In genomic region chr6:158512809-158513208, GRCh38 we compare ENCODE assay signal across 20 cellular contexts.
"Had no signal": no experiment of that assay in that cellular context is flagged by ENCODE, and none has a peak within 500 bp of the region (broad histone marks: within the 10 kb centered on the region; RNA-seq: fewer than 3 reads in every experiment).

No MANE protein-coding gene starts in this region.

- H3K36me3 ChIP-seq: colonic mucosa, sigmoid colon had no signal

- ATAC-seq: heart right ventricle; naive thymus-derived CD4-positive, alpha-beta T cell; psoas muscle; stimulated activated naive B cell treated with anti-CD40 and anti-IgM and Interleukin-4, amounts not matched to agents 10 μg/mL and 1 μg/mL and 100 μg/mL, for 72 hours; stimulated activated naive CD8-positive, alpha-beta T cell treated with anti-CD3 and anti-CD28 coated beads, Interleukin-15, amount 100 ng/mL, for 72 hours had no signal

- H3K4me1 ChIP-seq: colonic mucosa, parathyroid adenoma, psoas muscle had no signal

- FAIRE-seq: frontal cortex, islet of Langerhans, urothelium cell line had no signal

- H2AFZ ChIP-seq: parathyroid adenoma had no signal

- H3K27ac ChIP-seq: colonic mucosa, heart right ventricle, parathyroid adenoma, psoas muscle, sigmoid colon, skin epidermis had no signal

- H3K4me3 Mint-ChIP-seq: naive thymus-derived CD4-positive, alpha-beta T cell; nephron progenitor cell; stimulated activated naive B cell treated with anti-CD40 and anti-IgM and Interleukin-4, amounts not matched to agents 10 μg/mL and 1 μg/mL and 100 μg/mL, for 72 hours; stimulated activated naive CD8-positive, alpha-beta T cell treated with anti-CD3 and anti-CD28 coated beads, Interleukin-15, amount 100 ng/mL, for 72 hours; type B pancreatic cell had no signal

- DNase-seq: colonic mucosa; effector CD4-positive, alpha-beta T cell; heart right ventricle; hypothalamus; kidney glomerular epithelial cell; mammary epithelial cell; naive thymus-derived CD4-positive, alpha-beta T cell; nephron progenitor cell; psoas muscle; sigmoid colon; stimulated activated CD4-positive, alpha-beta T cell treated with anti-CD3 and anti-CD28 coated beads, Interleukin-2, amount 100 ng/mL, for 24 hours; stimulated activated CD4-positive, alpha-beta T cell treated with anti-CD3 and anti-CD28 coated beads, Interleukin-4, amount 100 ng/mL, for 4 hours; stimulated activated naive B cell treated with anti-CD40 and anti-IgM and Interleukin-4, amounts not matched to agents 10 μg/mL and 1 μg/mL and 100 μg/mL, for 72 hours; stimulated activated naive CD8-positive, alpha-beta T cell treated with anti-CD3 and anti-CD28 coated beads, Interleukin-15, amount 100 ng/mL, for 72 hours had no signal

- H3K79me2 ChIP-seq: parathyroid adenoma had no signal

- H3K9me3 ChIP-seq: colonic mucosa, heart right ventricle, psoas muscle, sigmoid colon had no signal

- H3K4me3 ChIP-seq: colonic mucosa, heart right ventricle, psoas muscle, sigmoid colon, skin epidermis had no signal

- H3K9ac ChIP-seq: parathyroid adenoma had no signal

- H3K9me3 Mint-ChIP-seq: naive thymus-derived CD4-positive, alpha-beta T cell; nephron progenitor cell; stimulated activated naive B cell treated with anti-CD40 and anti-IgM and Interleukin-4, amounts not matched to agents 10 μg/mL and 1 μg/mL and 100 μg/mL, for 72 hours; stimulated activated naive CD8-positive, alpha-beta T cell treated with anti-CD3 and anti-CD28 coated beads, Interleukin-15, amount 100 ng/mL, for 72 hours; type B pancreatic cell had no signal

- H3K27ac Mint-ChIP-seq: nephron progenitor cell; stimulated activated naive B cell treated with anti-CD40 and anti-IgM and Interleukin-4, amounts not matched to agents 10 μg/mL and 1 μg/mL and 100 μg/mL, for 72 hours; stimulated activated naive CD8-positive, alpha-beta T cell treated with anti-CD3 and anti-CD28 coated beads, Interleukin-15, amount 100 ng/mL, for 72 hours; type B pancreatic cell had no signal
